ENCODE assay signal across 29 cellular contexts in genomic region chr6:67496191-67496590, GRCh38.
"Had no signal": no experiment of that assay in that cellular context is flagged by ENCODE, and none has a peak within 500 bp of the region (broad histone marks: within the 10 kb centered on the region; RNA-seq: fewer than 3 reads in every experiment).

No MANE protein-coding gene starts in this region.

- ATAC-seq: left colon; left lung; lower lobe of right lung; naive thymus-derived CD8-positive, alpha-beta T cell; pancreas; right cardiac atrium; sciatic nerve; stimulated activated naive B cell treated with anti-CD40 and anti-IgM and Interleukin-4, amounts not matched to agents 10 μg/mL and 1 μg/mL and 100 μg/mL, for 72 hours; stimulated activated naive CD8-positive, alpha-beta T cell treated with anti-CD3 and anti-CD28 coated beads, Interleukin-15, Interleukin-2, amounts not matched to agents 100 U/mL and 50 U/mL, for 24 hours had no signal

- H3K4me1 ChIP-seq: left lung, lower lobe of right lung, pancreas, prostate gland, stomach, testis, thyroid gland, transverse colon, upper lobe of left lung, vagina had no signal

- DNase-seq: immature natural killer cell; kidney; left colon; left lung; lower lobe of right lung; mammary epithelial cell; mesenchymal stem cell; naive thymus-derived CD8-positive, alpha-beta T cell; nucleus accumbens; pancreas; posterior cingulate gyrus; retina; right cardiac atrium; stimulated activated CD4-positive, alpha-beta T cell treated with anti-CD3 and anti-CD28 coated beads, Interleukin-12 subunit alpha, Interleukin-12 subunit beta, amount 100 ng/mL, for 4 hours; stimulated activated CD4-positive, alpha-beta T cell treated with anti-CD3 and anti-CD28 coated beads, Interleukin-15, amount 100 ng/mL, for 24 hours; stimulated activated CD4-positive, alpha-beta T cell treated with anti-CD3 and anti-CD28 coated beads, Interleukin-2, amount 100 ng/mL, for 24 hours; stimulated activated CD4-positive, alpha-beta T cell treated with anti-CD3 and anti-CD28 coated beads, Interleukin-4, amount 100 ng/mL, for 1 hour; stimulated activated naive B cell treated with anti-CD40 and anti-IgM and Interleukin-4, amounts not matched to agents 10 μg/mL and 1 μg/mL and 100 μg/mL, for 72 hours; stimulated activated naive CD8-positive, alpha-beta T cell treated with anti-CD3 and anti-CD28 coated beads, Interleukin-15, Interleukin-2, amounts not matched to agents 100 U/mL and 50 U/mL, for 24 hours; stomach; testis; thyroid gland; transverse colon; upper lobe of left lung had no signal

- FAIRE-seq: islet of Langerhans, kidney, pancreas had no signal

- H3K27me3 ChIP-seq: left lung, pancreas, stomach, testis, thyroid gland, transverse colon, upper lobe of left lung, vagina had no signal

- H3K27ac ChIP-seq: left lung, lower lobe of right lung, pancreas, prostate gland, skin epidermis, stomach, testis, thyroid gland, transverse colon, upper lobe of left lung, vagina had no signal

- H3K36me3 ChIP-seq: left lung, lower lobe of right lung, pancreas, prostate gland, stomach, thyroid gland, transverse colon, upper lobe of left lung, vagina had no signal

- H3K4me3 ChIP-seq: left lung, lower lobe of right lung, pancreas, prostate gland, skin epidermis, stomach, testis, thyroid gland, transverse colon, upper lobe of left lung, vagina had no signal

- H3K9me3 ChIP-seq: lower lobe of right lung, pancreas, prostate gland, testis, thyroid gland, upper lobe of left lung, vagina had no signal
